In the genomic region with DNA sequence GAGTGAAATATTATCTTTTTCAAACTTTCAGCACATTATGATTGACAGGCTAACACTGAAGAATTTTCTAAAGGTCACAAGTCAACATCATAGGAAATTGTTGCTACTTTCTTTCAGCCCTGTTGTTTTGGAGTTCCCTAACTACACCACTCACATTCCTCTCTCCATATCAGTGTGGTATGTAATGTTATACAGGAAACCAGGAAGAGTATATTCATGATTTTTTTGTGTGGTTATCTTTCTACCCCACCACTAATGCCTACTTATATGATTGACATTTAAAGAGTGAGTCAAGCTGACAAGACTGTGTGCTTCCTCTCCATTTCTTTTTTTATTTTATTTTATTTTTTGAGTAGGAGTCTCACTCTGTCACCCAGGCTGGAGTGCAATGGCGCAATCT, we compare ENCODE assay signal across 30 cellular contexts.
"Had no signal": no experiment of that assay in that cellular context is flagged by ENCODE, and none has a peak within 500 bp of the region (broad histone marks: within the 10 kb centered on the region; RNA-seq: fewer than 3 reads in every experiment).

No MANE protein-coding gene starts in this region.

- H3K9me3 Mint-ChIP-seq: immature natural killer cell had no signal

- DNase-seq: dermis blood vessel endothelial cell; effector CD4-positive, alpha-beta T cell; foreskin melanocyte; glutamatergic neuron; hypothalamus; immature natural killer cell; left ventricle myocardium superior; lower lobe of right lung; naive thymus-derived CD8-positive, alpha-beta T cell; nephron progenitor cell; occipital lobe; ovary; posterior cingulate gyrus; psoas muscle; right cardiac atrium; stimulated activated CD4-positive, alpha-beta T cell treated with anti-CD3 and anti-CD28 coated beads, Interleukin-12 subunit alpha, Interleukin-12 subunit beta, amount 100 ng/mL, for 4 hours; stimulated activated CD4-positive, alpha-beta T cell treated with anti-CD3 and anti-CD28 coated beads, Interleukin-1b, Interleukin-23, amount 100 ng/mL, for 48 hours; stimulated activated CD4-positive, alpha-beta T cell treated with anti-CD3 and anti-CD28 coated beads, Interleukin-4, amount 100 ng/mL, for 1 hour; stimulated activated CD8-positive, alpha-beta memory T cell treated with anti-CD3 and anti-CD28 coated beads, Interleukin-4, amount 100 ng/mL, for 48 hours; stimulated activated naive CD4-positive, alpha-beta T cell; stimulated activated naive CD8-positive, alpha-beta T cell treated with anti-CD3 and anti-CD28 coated beads, Interleukin-15, amount 100 ng/mL, for 72 hours; transverse colon; upper lobe of right lung; uterus had no signal

- FAIRE-seq: keratinocyte had no signal

- H3K36me3 ChIP-seq: lower lobe of right lung, ovary, suprapubic skin, transverse colon, upper lobe of right lung, uterus had no signal

- H3K4me1 ChIP-seq: lower lobe of right lung, psoas muscle, suprapubic skin, transverse colon, upper lobe of right lung, uterus had no signal

- H3K27ac ChIP-seq: coronary artery, epithelial cell of prostate, lower lobe of right lung, ovary, psoas muscle, skin epidermis, suprapubic skin, transverse colon, upper lobe of right lung, uterus had no signal

- H3K4me1 Mint-ChIP-seq: immature natural killer cell; naive thymus-derived CD8-positive, alpha-beta T cell; nephron progenitor cell; stimulated activated naive CD8-positive, alpha-beta T cell treated with anti-CD3 and anti-CD28 coated beads, Interleukin-15, amount 100 ng/mL, for 72 hours had no signal

- H3K27ac Mint-ChIP-seq: naive thymus-derived CD8-positive, alpha-beta T cell; nephron progenitor cell; stimulated activated naive CD8-positive, alpha-beta T cell treated with anti-CD3 and anti-CD28 coated beads, Interleukin-15, amount 100 ng/mL, for 72 hours had no signal

- H3K36me3 Mint-ChIP-seq: immature natural killer cell had no signal

- ATAC-seq: esophagus mucosa; left ventricle myocardium superior; lower lobe of right lung; naive thymus-derived CD8-positive, alpha-beta T cell; psoas muscle; right cardiac atrium; stimulated activated naive CD8-positive, alpha-beta T cell treated with anti-CD3 and anti-CD28 coated beads, Interleukin-15, amount 100 ng/mL, for 72 hours; upper lobe of right lung had no signal

- H3K4me3 ChIP-seq: coronary artery, lower lobe of right lung, ovary, psoas muscle, skin epidermis, suprapubic skin, transverse colon, upper lobe of right lung, uterus had no signal

- H3K27me3 ChIP-seq: ovary, suprapubic skin, transverse colon, upper lobe of right lung, uterus had no signal

- H3K4me3 Mint-ChIP-seq: immature natural killer cell; naive thymus-derived CD8-positive, alpha-beta T cell; nephron progenitor cell; stimulated activated naive CD8-positive, alpha-beta T cell treated with anti-CD3 and anti-CD28 coated beads, Interleukin-15, amount 100 ng/mL, for 72 hours had no signal

- H3K9me3 ChIP-seq: lower lobe of right lung, ovary, psoas muscle, suprapubic skin, transverse colon, upper lobe of right lung, uterus had no signal
